ENCODE assay signal across 9 cellular contexts in genomic region chr1:99645199-99645598, GRCh38. TPM values are rescaled to one million over a fixed set of nuclear protein-coding genes. Genes with fewer than 3 reads are reported as not detected.
DNase-seq lines count a peak whose midpoint lies in the region; ATAC-seq lines count a peak whose summit lies in the region.
"Had no signal": no experiment of that assay in that cellular context is flagged by ENCODE, and none has a peak within 500 bp of the region (broad histone marks: within the 10 kb centered on the region; RNA-seq: fewer than 3 reads in every experiment).

No MANE protein-coding gene starts in this region.

- no peaks in the 10 kb centered on the region for H3K9me3 Mint-ChIP-seq in activated naive CD4-positive, alpha-beta T cell treated with anti-CD3 and anti-CD28 coated beads, Interleukin-2, amount 50 U/mL, for 72 hours

- no peak overlapping the region for H3K27ac Mint-ChIP-seq in activated naive CD4-positive, alpha-beta T cell treated with anti-CD3 and anti-CD28 coated beads, Interleukin-2, amount 50 U/mL, for 72 hours

- ATAC-seq in activated naive CD4-positive, alpha-beta T cell treated with anti-CD3 and anti-CD28 coated beads, Interleukin-2, amount 50 U/mL, for 72 hours, result no peak
- no peak for ATAC-seq in HG02588 (IDR thresholded peaks at IDR 0.05; ENCODE audit: unreplicated experiment)

- peak; percentile 39 for DNase-seq in H4 (ENCODE audit: low spot score)
- DNase-seq in SKM-1 treated with dmso at 0.1 percent for 144 hours (lab: John Stamatoyannopoulos, UW; ENCODE audit: unreplicated experiment), result peak; percentile 17
- peak; percentile 65 for DNase-seq in glomerular visceral epithelial cell (ENCODE audit: extremely low spot score)
- DNase-seq in renal cortical epithelial cell (ENCODE audit: low read depth), result peak; percentile 91
- DNase-seq in activated naive CD4-positive, alpha-beta T cell treated with anti-CD3 and anti-CD28 coated beads, Interleukin-2, amount 50 U/mL, for 72 hours (ENCODE audit: low spot score in 2 of 2), result no peak
- DNase-seq in stimulated activated CD4-positive, alpha-beta T cell treated with anti-CD3 and anti-CD28 coated beads, Interleukin-15, amount 100 ng/mL, for 24 hours, result no peak
- DNase-seq in HUDEP-2 (lab: John Stamatoyannopoulos, UW; ENCODE audit: unreplicated experiment in 76 of 76), result no peak
- DNase-seq: stimulated activated CD4-positive, alpha-beta T cell treated with anti-CD3 and anti-CD28 coated beads, Interleukin-2, amount 100 ng/mL, for 48 hours had no signal

- H3K36me3 Mint-ChIP-seq in activated naive CD4-positive, alpha-beta T cell treated with anti-CD3 and anti-CD28 coated beads, Interleukin-2, amount 50 U/mL, for 72 hours, result no peaks in the 10 kb centered on the region

RNA-seq across cellular contexts. Expression of gene PALMD, which starts 0.7 kb away (rescaled TPM):
- total RNA-seq in H4 (2014; rRNA removed; shearing (Covaris generic)), result 0.21 TPM in 1 of 2 replicates, not detected in the other
- 0.20 TPM in 1 of 2 replicates, not detected in the other for total RNA-seq in renal cortical epithelial cell
- not detected for total RNA-seq in activated naive CD4-positive, alpha-beta T cell treated with anti-CD3 and anti-CD28 coated beads, Interleukin-2, amount 50 U/mL, for 72 hours

Comparison
In these comparisons a context has a peak if more than half of its experiments do, and no peak if none do; other contexts are left out.
1. DNase-seq: peak in H4 (single experiment), SKM-1 treated with dmso at 0.1 percent for 144 hours (single experiment), glomerular visceral epithelial cell (single experiment) and renal cortical epithelial cell (single experiment); none in activated naive CD4-positive, alpha-beta T cell treated with anti-CD3 and anti-CD28 coated beads, Interleukin-2, amount 50 U/mL, for 72 hours (0 of 2), stimulated activated CD4-positive, alpha-beta T cell treated with anti-CD3 and anti-CD28 coated beads, Interleukin-15, amount 100 ng/mL, for 24 hours (single experiment) and HUDEP-2 (0 of 76).